Comparison of ENCODE assay signal across 13 cellular contexts in the genomic region with DNA sequence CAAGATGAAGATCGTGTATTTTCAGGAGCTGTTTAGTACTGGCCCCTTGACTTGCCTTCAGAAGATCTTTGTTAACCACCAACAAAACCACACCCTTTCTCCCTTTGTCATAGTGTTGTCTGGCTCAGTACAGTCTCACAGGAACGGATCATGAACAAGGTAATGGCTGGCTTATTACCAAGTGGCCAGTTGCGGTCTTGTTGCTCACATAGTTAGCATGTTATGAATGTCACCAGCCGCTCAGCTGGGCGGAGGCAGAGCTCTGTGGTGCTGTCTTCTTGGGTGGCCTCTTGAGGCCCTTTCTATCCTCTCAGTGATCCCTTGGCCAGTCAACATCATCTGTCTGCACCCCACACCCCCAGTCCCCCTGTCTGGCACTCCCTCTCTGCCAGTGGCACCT. TPM values are rescaled to one million over a fixed set of nuclear protein-coding genes. Genes with fewer than 3 reads are reported as not detected.
A peak's percentile ranks its signal among the peaks of the same experiment; 100 is the strongest.
DNase-seq lines count a peak whose midpoint lies in the region; ATAC-seq and TF ChIP-seq lines count a peak whose summit lies in the region.
"Had no signal": no experiment of that assay in that cellular context is flagged by ENCODE, and none has a peak within 500 bp of the region (broad histone marks: within the 10 kb centered on the region; RNA-seq: fewer than 3 reads in every experiment).

No MANE protein-coding gene starts in this region.

- no peaks in the 10 kb centered on the region; the same call in 1 of the 2 replicates for H3K9me3 ChIP-seq in AG04450 (ENCODE audit: control insufficient read depth, insufficient read depth, low read length)
- H3K9me3 ChIP-seq in left lung = no peaks in the 10 kb centered on the region

- no peaks in the 10 kb centered on the region for H3K36me3 ChIP-seq in left lung

- CTCF ChIA-PET in AG04450 (lab: Charles Lee) = interaction anchor here (1.0 kb wide), 1 partner anchor 257 kb away, joined by 3 read pairs; no protein-coding TSS in a partner anchor
- CTCF ChIA-PET in activated CD8-positive, alpha-beta T cell treated with anti-CD3 and anti-CD28 coated beads for 36 hours (lab: Charles Lee) = interaction anchor here (1.9 kb wide), 1 partner anchor 124 kb away, joined by 8 read pairs; no protein-coding TSS in a partner anchor

- no peaks in the 10 kb centered on the region for H3K27me3 ChIP-seq in AG04450 (ENCODE audit: control insufficient read depth, insufficient read depth, low read length)
- no peaks in the 10 kb centered on the region for H3K27me3 ChIP-seq in left lung

- no peaks in the 10 kb centered on the region for H3K36me3 Mint-ChIP-seq in activated CD8-positive, alpha-beta T cell treated with anti-CD3 and anti-CD28 coated beads for 36 hours (ENCODE audit: low read depth)

- TF ChIP-seq CTCF in AG04450 (IDR thresholded peaks at IDR 0.05; ENCODE audit: low read depth, low read length) = no peak
- TF ChIP-seq CTCF in activated CD8-positive, alpha-beta T cell treated with anti-CD3 and anti-CD28 coated beads for 36 hours (IDR thresholded peaks at IDR 0.05) = no peak
- TF ChIP-seq CTCF in left lung (IDR thresholded peaks at IDR 0.05) = no peak

- H3K4me1 Mint-ChIP-seq in activated CD8-positive, alpha-beta T cell treated with anti-CD3 and anti-CD28 coated beads for 36 hours (ENCODE audit: low read depth) = peaks cover 7% of the 10 kb centered on the region

- H3K27ac Mint-ChIP-seq in activated CD8-positive, alpha-beta T cell treated with anti-CD3 and anti-CD28 coated beads for 36 hours = no peak overlapping the region
- H3K27ac Mint-ChIP-seq: activated T-helper 1 cell treated with anti-CD3 and anti-CD28 coated beads, Interleukin-12 subunit alpha, Interleukin-12 subunit beta, Interleukin-2, Interleukin-4 antibody, amounts not matched to agents 30 ng/mL and 10 ng/mL and 1 ng/mL, durations not matched to agents 14 hours and 24 hours and 36 hours had no signal

- peak; percentile 83 for DNase-seq in AG04450 (ENCODE audit: low read depth, low spot score)
- DNase-seq in activated CD8-positive, alpha-beta T cell treated with anti-CD3 and anti-CD28 coated beads for 36 hours = no peak
- DNase-seq in glomerular visceral epithelial cell (ENCODE audit: extremely low spot score) = peak; percentile 99
- DNase-seq in left lung = no peak
- DNase-seq: COR-L47; dermis blood vessel endothelial cell; NCI-H82; stimulated activated CD4-positive, alpha-beta T cell treated with anti-CD3 and anti-CD28 coated beads, Interleukin-2, amount 100 ng/mL, for 48 hours had no signal

- no peaks in the 10 kb centered on the region for H3K9me3 Mint-ChIP-seq in activated CD8-positive, alpha-beta T cell treated with anti-CD3 and anti-CD28 coated beads for 36 hours
- H3K9me3 Mint-ChIP-seq: activated T-helper 1 cell treated with anti-CD3 and anti-CD28 coated beads, Interleukin-12 subunit alpha, Interleukin-12 subunit beta, Interleukin-2, Interleukin-4 antibody, amounts not matched to agents 30 ng/mL and 10 ng/mL and 1 ng/mL, durations not matched to agents 14 hours and 24 hours and 36 hours had no signal

- POLR2A ChIA-PET in AG04450 (lab: Yijun Ruan, JAX) = no interaction called here
- POLR2A ChIA-PET in activated CD8-positive, alpha-beta T cell treated with anti-CD3 and anti-CD28 coated beads for 36 hours (lab: Charles Lee) = no interaction called here

- H3K4me3 Mint-ChIP-seq in activated CD8-positive, alpha-beta T cell treated with anti-CD3 and anti-CD28 coated beads for 36 hours = no peak overlapping the region
- H3K4me3 Mint-ChIP-seq: activated T-helper 1 cell treated with anti-CD3 and anti-CD28 coated beads, Interleukin-12 subunit alpha, Interleukin-12 subunit beta, Interleukin-2, Interleukin-4 antibody, amounts not matched to agents 30 ng/mL and 10 ng/mL and 1 ng/mL, durations not matched to agents 14 hours and 24 hours and 36 hours had no signal

- H3K4me3 ChIP-seq in AG04450 (ENCODE audit: low read depth, low read length) (no peak overlapping the region), left lung (no peak overlapping the region)

- intact Hi-C loops in activated CD8-positive, alpha-beta T cell treated with anti-CD3 and anti-CD28 coated beads for 36 hours (cut with micrococcal nuclease) = no loop called here
- intact Hi-C loops in left lung (cut with DNase I) = no loop called here

- peak; percentile 63 for ATAC-seq in GM19351 (IDR thresholded peaks at IDR 0.05; ENCODE audit: unreplicated experiment)
- peak; percentile 34 for ATAC-seq in activated CD8-positive, alpha-beta T cell treated with anti-CD3 and anti-CD28 coated beads for 36 hours
- no peak for ATAC-seq in HG03175 (IDR thresholded peaks at IDR 0.05; ENCODE audit: unreplicated experiment)
- no peak for ATAC-seq in GM19395 (IDR thresholded peaks at IDR 0.05; ENCODE audit: unreplicated experiment)
- no peak for ATAC-seq in left lung
- ATAC-seq in HG02840 (IDR thresholded peaks at IDR 0.05; ENCODE audit: low FRiP score, unreplicated experiment) = no peak

- H3K27ac ChIP-seq in AG04450 (ENCODE audit: low read depth, low read length) (peak overlapping the region; percentile 68), left lung (no peak overlapping the region)

- no peaks in the 10 kb centered on the region for H3K4me1 ChIP-seq in left lung

- no peaks in the 10 kb centered on the region for H3K27me3 Mint-ChIP-seq in activated CD8-positive, alpha-beta T cell treated with anti-CD3 and anti-CD28 coated beads for 36 hours

RNA-seq across cellular contexts. Expression of a gene that starts 21.4 kb away (rescaled TPM):
- polyA plus RNA-seq in AG04450 (2011; rRNA removed) = 5.6 and 6.5 TPM in 2 replicates
- 8.6 and 10.9 TPM in 2 replicates for polyA minus RNA-seq in AG04450 (2011; rRNA and poly(A)+ RNA removed)
- 1 to 10 TPM; 1.6 to 2.1 TPM for total RNA-seq in activated CD8-positive, alpha-beta T cell treated with anti-CD3 and anti-CD28 coated beads for 36 hours
- total RNA-seq in left lung = 1 to 10 TPM; 2.5 to 3.6 TPM

Comparison
In these comparisons a context has a peak if more than half of its experiments do, and no peak if none do; other contexts are left out.
1. DNase-seq: peak in AG04450 (single experiment) and glomerular visceral epithelial cell (single experiment); none in activated CD8-positive, alpha-beta T cell treated with anti-CD3 and anti-CD28 coated beads for 36 hours (single experiment) and left lung (0 of 2).
2. ATAC-seq: peak in GM19351 (single experiment) and activated CD8-positive, alpha-beta T cell treated with anti-CD3 and anti-CD28 coated beads for 36 hours (single experiment); none in HG03175 (single experiment), GM19395 (single experiment), left lung (single experiment) and HG02840 (single experiment).